11 cellular contexts compared by ENCODE assay signal in genomic region chr3:134370611-134371451, GRCh38. TPM values are rescaled to one million over a fixed set of nuclear protein-coding genes. Genes with fewer than 3 reads are reported as not detected.
DNase-seq lines count a peak whose midpoint lies in the region; ATAC-seq and TF ChIP-seq lines count a peak whose summit lies in the region.
"Had no signal": no experiment of that assay in that cellular context is flagged by ENCODE, and none has a peak within 500 bp of the region (broad histone marks: within the 10 kb centered on the region; RNA-seq: fewer than 3 reads in every experiment).

No MANE protein-coding gene starts in this region.

- peaks cover 63% of the 10 kb centered on the region for H3K36me3 Mint-ChIP-seq in endodermal cell (ENCODE audit: low read depth)
- H3K36me3 Mint-ChIP-seq in CD4-positive, alpha-beta memory T cell: no peaks in the 10 kb centered on the region

- H3K27me3 Mint-ChIP-seq in endodermal cell (ENCODE audit: insufficient read depth): peaks cover under 1% of the 10 kb centered on the region
- H3K27me3 Mint-ChIP-seq in CD4-positive, alpha-beta memory T cell: peaks cover 13 to 18% of the 10 kb centered on the region in 2 donors

- H3K4me3 ChIP-seq in left ventricle myocardium inferior (peak overlapping the region; percentile 71), endodermal cell (ENCODE audit: low read length) (peak overlapping the region; percentile 88), neuron (ENCODE audit: low read length) (peak overlapping the region; percentile 2)
- H3K4me3 ChIP-seq in CD4-positive, alpha-beta memory T cell (ENCODE audit: low read length in 2 of 2): no peak overlapping the region
- H3K4me3 ChIP-seq: K562 had no signal

- CTCF ChIA-PET in CD4-positive, alpha-beta memory T cell (lab: Charles Lee; ENCODE audit: partially characterized antibody): interaction anchor here (0.5 kb wide), 1 partner anchor 352 kb away, joined by 3 read pairs; no protein-coding TSS in a partner anchor

- POLR2A ChIA-PET in CD4-positive, alpha-beta memory T cell (lab: Charles Lee; ENCODE audit: partially characterized antibody): no interaction called here

- no peaks in the 10 kb centered on the region for H3K9me3 Mint-ChIP-seq in endodermal cell
- no peaks in the 10 kb centered on the region for H3K9me3 Mint-ChIP-seq in CD4-positive, alpha-beta memory T cell

- peaks cover 97% of the 10 kb centered on the region for H3K4me1 ChIP-seq in left ventricle myocardium inferior
- peaks cover 58% of the 10 kb centered on the region for H3K4me1 ChIP-seq in endodermal cell (ENCODE audit: control insufficient read depth, insufficient read depth, low read length)
- H3K4me1 ChIP-seq in neuron (ENCODE audit: insufficient read depth, low read length): peaks cover 40% of the 10 kb centered on the region
- peaks cover 8% of the 10 kb centered on the region for H3K4me1 ChIP-seq in CD4-positive, alpha-beta memory T cell (ENCODE audit: insufficient read depth, low read length)

- H3K27me3 ChIP-seq in left ventricle myocardium inferior (ENCODE audit: low read depth) (no peaks in the 10 kb centered on the region), endodermal cell (ENCODE audit: control insufficient read depth, insufficient read depth, low read length, poor library complexity, severe bottlenecking) (no peaks in the 10 kb centered on the region), neuron (ENCODE audit: insufficient read depth, low read length) (no peaks in the 10 kb centered on the region)
- H3K27me3 ChIP-seq in CD4-positive, alpha-beta memory T cell (ENCODE audit: insufficient read depth, low read length): peaks cover 10% of the 10 kb centered on the region

- peak overlapping the region; percentile 100 for H3K9ac ChIP-seq in endodermal cell (ENCODE audit: extremely low read depth, low read length, poor library complexity, severe bottlenecking)

- peak overlapping the region; percentile 93 for H3K4me3 Mint-ChIP-seq in endodermal cell
- H3K4me3 Mint-ChIP-seq in CD4-positive, alpha-beta memory T cell: no peak overlapping the region

- H3K36me3 ChIP-seq in left ventricle myocardium inferior (peaks cover 61% of the 10 kb centered on the region), endodermal cell (ENCODE audit: control insufficient read depth, insufficient read depth, low read length) (peaks cover 59% of the 10 kb centered on the region), neuron (ENCODE audit: insufficient read depth, low read length) (peaks cover 65% of the 10 kb centered on the region)
- no peaks in the 10 kb centered on the region for H3K36me3 ChIP-seq in CD4-positive, alpha-beta memory T cell (ENCODE audit: insufficient read depth, low read length)

- peaks cover 61% of the 10 kb centered on the region for H3K4me1 Mint-ChIP-seq in endodermal cell
- H3K4me1 Mint-ChIP-seq in CD4-positive, alpha-beta memory T cell: peaks cover 7 to 13% (median 10%) of the 10 kb centered on the region in 4 donors

- DNase-seq in left ventricle myocardium inferior: no peak
- no peak for DNase-seq in Right ventricle myocardium superior
- peak; percentile 67 for DNase-seq in endodermal cell
- DNase-seq in SKM-1 treated with dmso at 0.1 percent for 144 hours (lab: John Stamatoyannopoulos, UW; ENCODE audit: unreplicated experiment): no peak
- no peak for DNase-seq in CD4-positive, alpha-beta memory T cell
- DNase-seq: NCI-H82 had no signal

- 88 to 94% methylated on average over 22 to 33 of the region's 33 CpGs for WGBS in endodermal cell (ENCODE audit: insufficient coverage in 1 of 2, insufficient read length in 1 of 2), 2 experiments

- H3K9me3 ChIP-seq in left ventricle myocardium inferior (replicated peaks): no peaks in the 10 kb centered on the region
- no peaks in the 10 kb centered on the region for H3K9me3 ChIP-seq in endodermal cell (ENCODE audit: control insufficient read depth, low read length)
- H3K9me3 ChIP-seq in neuron (ENCODE audit: low read length): no peaks in the 10 kb centered on the region
- H3K9me3 ChIP-seq in CD4-positive, alpha-beta memory T cell (ENCODE audit: control insufficient read depth in 1 of 2, low read length in 2 of 2): no peaks in the 10 kb centered on the region

- ATAC-seq in Right ventricle myocardium superior (ENCODE audit: poor library complexity): no peak
- ATAC-seq in GM21423 (IDR thresholded peaks at IDR 0.05; ENCODE audit: unreplicated experiment): no peak
- ATAC-seq in GM21529 (IDR thresholded peaks at IDR 0.05; ENCODE audit: unreplicated experiment): no peak
- ATAC-seq: K562 had no signal

- TF ChIP-seq CTCF in left ventricle myocardium inferior (IDR thresholded peaks at IDR 0.05; ENCODE audit: borderline replicate concordance): no peak
- TF ChIP-seq CTCF in endodermal cell (conservative IDR thresholded peaks at IDR 0.05): no peak

- H2AFZ ChIP-seq in neuron (ENCODE audit: low read depth, low read length): no peak overlapping the region

- intact Hi-C loops in left ventricle myocardium inferior (cut with micrococcal nuclease) (no loop called here), Right ventricle myocardium superior (cut with DNase I) (loop anchor here (5.0 kb wide), 1 partner anchor 101 kb away; no protein-coding TSS in a partner anchor)
- intact Hi-C loops in CD4-positive, alpha-beta memory T cell (cut with micrococcal nuclease): no loop called here

- peak overlapping the region; percentile 96 for H3K27ac Mint-ChIP-seq in endodermal cell
- no peak overlapping the region for H3K27ac Mint-ChIP-seq in CD4-positive, alpha-beta memory T cell

- H3K27ac ChIP-seq in left ventricle myocardium inferior (replicated peaks) (peak overlapping the region; percentile 100), endodermal cell (ENCODE audit: low read depth, low read length) (no peak overlapping the region)
- no peak overlapping the region for H3K27ac ChIP-seq in CD4-positive, alpha-beta memory T cell (ENCODE audit: low read depth, low read length)
- H3K27ac ChIP-seq: C4-2B had no signal

RNA-seq across cellular contexts. Expression of gene AMOTL2, which starts 3.4 kb away (rescaled TPM):
- total RNA-seq in left ventricle myocardium inferior (44.4 TPM), Right ventricle myocardium superior (63.0 TPM), endodermal cell (100 to 1,000 TPM; 109 to 153 TPM)
- polyA plus RNA-seq in endodermal cell (2013, experiment 1 of 2): 59.2 TPM
- 56.9 TPM for polyA plus RNA-seq in endodermal cell (2013, experiment 2 of 2)
- under 1 TPM in 1 of 2 experiments, not detected in 1; 0.23 TPM for total RNA-seq in CD4-positive, alpha-beta memory T cell
- under 1 TPM in 1 of 2 donors, not detected in 1; 0.48 TPM for polyA plus RNA-seq in CD4-positive, alpha-beta memory T cell

Comparison
In these comparisons a context has a peak if more than half of its experiments do, and no peak if none do; other contexts are left out.
1. H3K4me3 ChIP-seq: peak in left ventricle myocardium inferior (single experiment), endodermal cell (single experiment) and neuron (single experiment); none in CD4-positive, alpha-beta memory T cell (0 of 2).
2. RNA of gene AMOTL2, which starts 3.4 kb away (total RNA-seq): 109 to 153 TPM in endodermal cell, 63.0 TPM in Right ventricle myocardium superior (single experiment) and 44.4 TPM in left ventricle myocardium inferior (single experiment); 0.23 TPM in CD4-positive, alpha-beta memory T cell; every median in the first group is over 10 times any median in the second.